8 cellular contexts compared by ENCODE assay signal in genomic region chrX:71095033-71095432, GRCh38. TPM values are rescaled to one million over a fixed set of nuclear protein-coding genes. Genes with fewer than 3 reads are reported as not detected.
DNase-seq lines count a peak whose midpoint lies in the region; ATAC-seq and TF ChIP-seq lines count a peak whose summit lies in the region.

No MANE protein-coding gene starts in this region.

- TF ChIP-seq POLR2A in testis (IDR thresholded peaks at IDR 0.05) = no peak

- POLR2A ChIA-PET in activated CD8-positive, alpha-beta T cell treated with anti-CD3 and anti-CD28 coated beads for 36 hours (lab: Charles Lee) = no interaction called here

- H3K4me3 Mint-ChIP-seq in activated CD4-positive, alpha-beta T cell treated with anti-CD3 and anti-CD28 coated beads, Interleukin-2, amount 10 ng/mL, durations not matched to agents 24 days and 14 days = peak overlapping the region; percentile 89
- peak overlapping the region; percentile 85 for H3K4me3 Mint-ChIP-seq in activated CD8-positive, alpha-beta T cell treated with anti-CD3 and anti-CD28 coated beads for 36 hours

- H3K4me3 ChIP-seq in iPS-20b (ENCODE audit: low read length) (peak overlapping the region; percentile 89), testis (peak overlapping the region; percentile 59 to 73)

- no peak for TF ChIP-seq CTCF in activated CD8-positive, alpha-beta T cell treated with anti-CD3 and anti-CD28 coated beads for 36 hours (IDR thresholded peaks at IDR 0.05)
- TF ChIP-seq CTCF in testis (IDR thresholded peaks at IDR 0.05) = no peak
- no peak for TF ChIP-seq CTCF in GM20000 (IDR thresholded peaks at IDR 0.05; ENCODE audit: extremely low read depth, missing control alignments)

- H3K27me3 ChIP-seq in iPS-20b (ENCODE audit: insufficient read depth, low read length) = peaks cover 18% of the 10 kb centered on the region
- H3K27me3 ChIP-seq in testis = no peaks in the 10 kb centered on the region

- CTCF ChIA-PET in activated CD8-positive, alpha-beta T cell treated with anti-CD3 and anti-CD28 coated beads for 36 hours (lab: Charles Lee) = interaction anchor here (1.6 kb wide), 1 partner anchor 36 kb away, joined by 3 read pairs; no protein-coding TSS in a partner anchor

- no peak for DNase-seq in activated CD4-positive, alpha-beta T cell treated with anti-CD3 and anti-CD28 coated beads, Interleukin-2, amount 10 ng/mL, durations not matched to agents 24 days and 14 days
- DNase-seq in activated CD4-positive, alpha-beta T cell treated with anti-CD3 and anti-CD28 coated beads, Interleukin-2, amount 50 U/mL, for 48 hours = no peak
- no peak for DNase-seq in activated CD8-positive, alpha-beta T cell treated with anti-CD3 and anti-CD28 coated beads for 36 hours
- DNase-seq in testis = no peak
- DNase-seq in GM20000 (ENCODE audit: low spot score) = no peak

- H3K27me3 Mint-ChIP-seq in activated CD4-positive, alpha-beta T cell treated with anti-CD3 and anti-CD28 coated beads, Interleukin-2, amount 10 ng/mL, durations not matched to agents 24 days and 14 days = no peaks in the 10 kb centered on the region
- no peaks in the 10 kb centered on the region for H3K27me3 Mint-ChIP-seq in activated CD8-positive, alpha-beta T cell treated with anti-CD3 and anti-CD28 coated beads for 36 hours

- H3K9me3 Mint-ChIP-seq in activated CD4-positive, alpha-beta T cell treated with anti-CD3 and anti-CD28 coated beads, Interleukin-2, amount 10 ng/mL, durations not matched to agents 24 days and 14 days = no peaks in the 10 kb centered on the region
- no peaks in the 10 kb centered on the region for H3K9me3 Mint-ChIP-seq in activated CD8-positive, alpha-beta T cell treated with anti-CD3 and anti-CD28 coated beads for 36 hours

- H3K27ac ChIP-seq in iPS-20b (ENCODE audit: low read length) = no peak overlapping the region
- H3K27ac ChIP-seq in testis = peak overlapping the region in 1 of 2 donors; percentile 74

- peak overlapping the region; percentile 34 for H3K27ac Mint-ChIP-seq in activated CD4-positive, alpha-beta T cell treated with anti-CD3 and anti-CD28 coated beads, Interleukin-2, amount 10 ng/mL, durations not matched to agents 24 days and 14 days
- H3K27ac Mint-ChIP-seq in activated CD8-positive, alpha-beta T cell treated with anti-CD3 and anti-CD28 coated beads for 36 hours = peak overlapping the region; percentile 87

- no peaks in the 10 kb centered on the region for H3K9me3 ChIP-seq in iPS-20b (ENCODE audit: insufficient read depth, low read depth, low read length)
- no peaks in the 10 kb centered on the region for H3K9me3 ChIP-seq in testis

- H3K9ac ChIP-seq in iPS-20b (ENCODE audit: low read depth, low read length) = peak overlapping the region; percentile 74; the same call in 1 of the 2 replicates

- H3K36me3 ChIP-seq in iPS-20b (ENCODE audit: insufficient read depth, low read depth, low read length) (no peaks in the 10 kb centered on the region), testis (ENCODE audit: low read depth, missing control alignments) (no peaks in the 10 kb centered on the region)

- ATAC-seq in activated CD8-positive, alpha-beta T cell treated with anti-CD3 and anti-CD28 coated beads for 36 hours = no peak
- ATAC-seq in HG03378 (IDR thresholded peaks at IDR 0.05; ENCODE audit: unreplicated experiment) = no peak
- ATAC-seq in GM19324 (IDR thresholded peaks at IDR 0.05; ENCODE audit: low FRiP score, unreplicated experiment) = no peak

- H3K4me1 ChIP-seq in iPS-20b (ENCODE audit: insufficient read depth, low read length) (peaks cover 12% of the 10 kb centered on the region; the same call in 1 of the 2 replicates), testis (no peaks in the 10 kb centered on the region)

- no peaks in the 10 kb centered on the region for H3K36me3 Mint-ChIP-seq in activated CD4-positive, alpha-beta T cell treated with anti-CD3 and anti-CD28 coated beads, Interleukin-2, amount 10 ng/mL, durations not matched to agents 24 days and 14 days (ENCODE audit: low read depth)
- no peaks in the 10 kb centered on the region for H3K36me3 Mint-ChIP-seq in activated CD8-positive, alpha-beta T cell treated with anti-CD3 and anti-CD28 coated beads for 36 hours (ENCODE audit: low read depth)

- 16 to 20% methylated on average over 6 of the region's 6 CpGs for WGBS in testis, 2 donors

- peaks cover 25% of the 10 kb centered on the region for H3K4me1 Mint-ChIP-seq in activated CD4-positive, alpha-beta T cell treated with anti-CD3 and anti-CD28 coated beads, Interleukin-2, amount 10 ng/mL, durations not matched to agents 24 days and 14 days
- H3K4me1 Mint-ChIP-seq in activated CD8-positive, alpha-beta T cell treated with anti-CD3 and anti-CD28 coated beads for 36 hours (ENCODE audit: low read depth) = peaks cover 26% of the 10 kb centered on the region

- intact Hi-C loops in activated CD4-positive, alpha-beta T cell treated with anti-CD3 and anti-CD28 coated beads, Interleukin-2, amount 10 ng/mL, durations not matched to agents 24 days and 14 days (cut with micrococcal nuclease) = loop anchor here (1.0 kb wide), 2 partner anchors 27 to 271 kb away; partner anchors contain the start of genes SNX12 and TAF1
- intact Hi-C loops in activated CD8-positive, alpha-beta T cell treated with anti-CD3 and anti-CD28 coated beads for 36 hours (cut with micrococcal nuclease) = loop anchor here (5.0 kb wide), 1 partner anchor 87 kb away; no protein-coding TSS in a partner anchor
- intact Hi-C loops in testis (cut with DNase I; ENCODE audit: low total_unique reads) = no loop called here

RNA-seq across cellular contexts. Expression of gene FOXO4, which starts 0.6 kb away (rescaled TPM):
- 9.4 and 9.8 TPM in 2 replicates for total RNA-seq in activated CD4-positive, alpha-beta T cell treated with anti-CD3 and anti-CD28 coated beads, Interleukin-2, amount 10 ng/mL, durations not matched to agents 24 days and 14 days
- 1 to 10 TPM; 6.0 to 8.7 TPM for total RNA-seq in activated CD8-positive, alpha-beta T cell treated with anti-CD3 and anti-CD28 coated beads for 36 hours
- total RNA-seq in testis = 10 to 100 TPM; 58.0 to 71.8 TPM
- polyA plus RNA-seq in testis (ENCODE audit: insufficient read depth, low read depth, low replicate concordance) = 39.5 TPM

RNA-seq across cellular contexts. Expression of gene CXorf65, which starts 11.5 kb away (rescaled TPM):
- total RNA-seq in activated CD4-positive, alpha-beta T cell treated with anti-CD3 and anti-CD28 coated beads, Interleukin-2, amount 10 ng/mL, durations not matched to agents 24 days and 14 days = 17.9 and 24.9 TPM in 2 replicates
- 10 to 100 TPM; 17.3 to 20.0 TPM for total RNA-seq in activated CD8-positive, alpha-beta T cell treated with anti-CD3 and anti-CD28 coated beads for 36 hours
- 10 to 100 TPM in 1 of 2 donors, 1 to 10 TPM in 1; 2.8 to 13.2 TPM for total RNA-seq in testis
- polyA plus RNA-seq in testis (ENCODE audit: insufficient read depth, low read depth, low replicate concordance) = 22.9 TPM

RNA-seq across cellular contexts. Expression of gene IL2RG, which starts 16.3 kb away (rescaled TPM):
- 337 and 348 TPM in 2 replicates for total RNA-seq in activated CD4-positive, alpha-beta T cell treated with anti-CD3 and anti-CD28 coated beads, Interleukin-2, amount 10 ng/mL, durations not matched to agents 24 days and 14 days
- 100 to 1,000 TPM; 302 to 310 TPM for total RNA-seq in activated CD8-positive, alpha-beta T cell treated with anti-CD3 and anti-CD28 coated beads for 36 hours
- total RNA-seq in testis = 1 to 10 TPM; 1.7 to 7.7 TPM
- 6.8 TPM for polyA plus RNA-seq in testis (ENCODE audit: insufficient read depth, low read depth, low replicate concordance)

RNA-seq across cellular contexts. Expression of gene MED12, which starts 23.4 kb away (rescaled TPM):
- 61.0 and 65.9 TPM in 2 replicates for total RNA-seq in activated CD4-positive, alpha-beta T cell treated with anti-CD3 and anti-CD28 coated beads, Interleukin-2, amount 10 ng/mL, durations not matched to agents 24 days and 14 days
- 10 to 100 TPM; 49.2 to 52.0 TPM for total RNA-seq in activated CD8-positive, alpha-beta T cell treated with anti-CD3 and anti-CD28 coated beads for 36 hours
- total RNA-seq in testis = 100 to 1,000 TPM; 102 to 110 TPM
- polyA plus RNA-seq in testis (ENCODE audit: insufficient read depth, low read depth, low replicate concordance) = 35.0 TPM

RNA-seq across cellular contexts. Expression of gene SNX12, which starts 26.9 kb away (rescaled TPM):
- total RNA-seq in activated CD4-positive, alpha-beta T cell treated with anti-CD3 and anti-CD28 coated beads, Interleukin-2, amount 10 ng/mL, durations not matched to agents 24 days and 14 days = 56.0 and 57.1 TPM in 2 replicates
- total RNA-seq in activated CD8-positive, alpha-beta T cell treated with anti-CD3 and anti-CD28 coated beads for 36 hours = 10 to 100 TPM; 33.5 to 34.6 TPM
- total RNA-seq in testis = 10 to 100 TPM; 35.4 to 53.1 TPM
- polyA plus RNA-seq in testis (ENCODE audit: insufficient read depth, low read depth, low replicate concordance) = 39.4 TPM

Comparison
In these comparisons a context has a peak if more than half of its experiments do, and no peak if none do; other contexts are left out.
1. RNA of gene IL2RG, which starts 16.3 kb away (total RNA-seq): 337 to 348 TPM in activated CD4-positive, alpha-beta T cell treated with anti-CD3 and anti-CD28 coated beads, Interleukin-2, amount 10 ng/mL, durations not matched to agents 24 days and 14 days and 302 to 310 TPM in activated CD8-positive, alpha-beta T cell treated with anti-CD3 and anti-CD28 coated beads for 36 hours; 1.7 to 7.7 TPM in testis; every median in the first group is over 10 times any median in the second.